ENCODE assay signal across 2 cellular contexts in the genomic region with DNA sequence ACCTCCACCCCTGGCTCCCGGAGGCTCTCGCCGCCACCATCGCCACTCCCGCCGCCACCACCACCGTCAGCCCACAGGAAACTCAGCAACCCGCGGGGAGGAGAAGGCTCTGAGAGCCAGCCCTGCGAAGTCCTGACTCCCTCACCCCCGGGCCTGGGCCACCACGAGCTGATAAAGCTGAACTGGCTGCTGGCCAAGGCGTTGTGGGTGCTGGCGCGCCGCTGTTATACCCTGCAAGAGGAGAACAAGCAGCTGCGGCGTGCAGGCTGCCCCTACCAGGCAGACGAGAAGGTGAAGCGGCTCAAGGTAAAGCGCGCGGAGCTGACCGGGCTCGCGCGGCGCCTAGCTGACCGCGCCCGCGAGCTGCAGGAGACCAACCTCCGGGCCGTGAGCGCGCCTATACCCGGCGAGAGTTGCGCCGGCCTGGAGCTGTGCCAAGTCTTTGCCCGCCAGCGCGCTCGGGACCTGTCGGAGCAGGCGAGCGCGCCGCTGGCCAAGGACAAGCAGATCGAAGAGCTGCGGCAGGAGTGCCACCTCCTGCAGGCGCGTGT. TPM values are rescaled to one million over a fixed set of nuclear protein-coding genes. Genes with fewer than 3 reads are reported as not detected.
"Had no signal": no experiment of that assay in that cellular context is flagged by ENCODE, and none has a peak within 500 bp of the region (broad histone marks: within the 10 kb centered on the region; RNA-seq: fewer than 3 reads in every experiment).

No MANE protein-coding gene starts in this region.

RNA-seq across cellular contexts. Expression of a gene that starts 1.3 kb away (rescaled TPM):
- total RNA-seq: dermis microvascular lymphatic vessel endothelial cell, smooth muscle cell had no signal
